25 cellular contexts compared by ENCODE assay signal in the genomic region with DNA sequence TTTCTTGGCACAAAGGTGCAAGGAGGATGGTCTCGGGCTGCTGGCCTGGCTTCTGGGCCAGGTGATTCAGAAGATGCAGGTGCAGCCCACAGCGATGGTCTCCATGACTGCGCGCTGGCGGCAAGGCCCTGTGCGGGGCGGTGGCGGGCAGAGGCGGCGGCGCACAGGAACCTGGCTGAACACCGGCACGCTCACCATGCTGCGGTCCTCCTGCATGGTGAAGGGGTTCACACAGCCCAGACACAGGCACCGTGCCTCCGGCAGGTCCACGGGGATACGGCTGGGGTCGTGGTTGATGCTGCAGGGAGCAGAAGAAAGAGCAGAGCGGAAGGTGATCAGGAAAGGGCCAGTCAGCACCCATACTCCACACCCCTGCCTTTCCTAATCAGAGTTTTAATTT. TPM values are rescaled to one million over a fixed set of nuclear protein-coding genes. Genes with fewer than 3 reads are reported as not detected.
DNase-seq lines count a peak whose midpoint lies in the region; ATAC-seq and TF ChIP-seq lines count a peak whose summit lies in the region.
"Had no signal": no experiment of that assay in that cellular context is flagged by ENCODE, and none has a peak within 500 bp of the region (broad histone marks: within the 10 kb centered on the region; RNA-seq: fewer than 3 reads in every experiment).

No MANE protein-coding gene starts in this region.

- no peaks in the 10 kb centered on the region for H3K9me3 ChIP-seq in H9 (ENCODE audit: control insufficient read depth, low read depth, low read length)
- H3K9me3 ChIP-seq in endodermal cell (ENCODE audit: control insufficient read depth, low read length), result no peaks in the 10 kb centered on the region
- no peaks in the 10 kb centered on the region for H3K9me3 ChIP-seq in stomach smooth muscle (ENCODE audit: control insufficient read depth in 2 of 2, low read length in 2 of 2)
- H3K9me3 ChIP-seq: HAP-1 had no signal

- no peaks in the 10 kb centered on the region for H3K27me3 ChIP-seq in H9 (ENCODE audit: insufficient read depth, low read length)
- no peaks in the 10 kb centered on the region for H3K27me3 ChIP-seq in endodermal cell (ENCODE audit: control insufficient read depth, insufficient read depth, low read length, poor library complexity, severe bottlenecking)
- no peaks in the 10 kb centered on the region for H3K27me3 ChIP-seq in mesendoderm (ENCODE audit: insufficient read depth, low read length, poor library complexity)
- H3K27me3 ChIP-seq in stomach smooth muscle (ENCODE audit: control insufficient read depth in 1 of 2, insufficient read depth in 2 of 2, low read length in 2 of 2), result no peaks in the 10 kb centered on the region

- H3K27me3 Mint-ChIP-seq in H9 (ENCODE audit: low read depth) (no peaks in the 10 kb centered on the region), endodermal cell (ENCODE audit: insufficient read depth) (no peaks in the 10 kb centered on the region)

- no peaks in the 10 kb centered on the region for H4K20me1 ChIP-seq in H9 (ENCODE audit: control insufficient read depth, insufficient read depth, insufficient read length)

- no peak overlapping the region for H3K4me2 ChIP-seq in H9 (ENCODE audit: insufficient read depth, insufficient read length, low read length)
- no peak overlapping the region for H3K4me2 ChIP-seq in mesendoderm (ENCODE audit: low read length)
- H3K4me2 ChIP-seq: KMS-11, PC-9 had no signal

- H2BK5ac ChIP-seq in H9 (ENCODE audit: insufficient read length, low read length), result no peak overlapping the region
- no peak overlapping the region for H2BK5ac ChIP-seq in mesendoderm (ENCODE audit: low read length)

- no CpG with 5 or more reads among the region's 20 CpGs for WGBS in H9 (ENCODE audit: extremely low coverage, insufficient read length, low lambda C conversion rate)
- WGBS in endodermal cell (ENCODE audit: insufficient coverage in 1 of 2, insufficient read length in 1 of 2), 2 experiments, result 95 to 96% methylated on average over 13 to 20 of the region's 20 CpGs
- no CpG with 5 or more reads among the region's 20 CpGs for WGBS in mesendoderm (ENCODE audit: extremely low coverage, insufficient coverage, low lambda C conversion rate)

- TF ChIP-seq CTCF in H9 (conservative IDR thresholded peaks at IDR 0.05), result no peak
- no peak for TF ChIP-seq CTCF in endodermal cell (conservative IDR thresholded peaks at IDR 0.05)

- no peaks in the 10 kb centered on the region for H3K4me1 ChIP-seq in H9 (ENCODE audit: insufficient read depth, low read length)
- no peaks in the 10 kb centered on the region for H3K4me1 ChIP-seq in endodermal cell (ENCODE audit: control insufficient read depth, insufficient read depth, low read length)
- H3K4me1 ChIP-seq in mesendoderm (ENCODE audit: control insufficient read depth, low read depth, low read length), result no peaks in the 10 kb centered on the region
- H3K4me1 ChIP-seq in stomach smooth muscle (ENCODE audit: control insufficient read depth, insufficient read depth, low read length), result peaks cover 50% of the 10 kb centered on the region
- H3K4me1 ChIP-seq: HAP-1 had no signal

- no peak overlapping the region for H3K14ac ChIP-seq in H9 (ENCODE audit: insufficient read depth, low read length)

- H3K79me1 ChIP-seq in H9 (ENCODE audit: insufficient read depth, low read depth, low read length, poor library complexity, severe bottlenecking), result no peaks in the 10 kb centered on the region
- no peaks in the 10 kb centered on the region for H3K79me1 ChIP-seq in mesendoderm (ENCODE audit: low read length)

- H3K4me1 Mint-ChIP-seq in H9 (peaks cover 21 to 22% of the 10 kb centered on the region in 2 experiments), endodermal cell (peaks cover 2% of the 10 kb centered on the region)

- no peak overlapping the region for H2BK20ac ChIP-seq in H9 (ENCODE audit: low read depth, low read length, poor library complexity, severe bottlenecking)

- no peak overlapping the region for H3K23ac ChIP-seq in H9 (ENCODE audit: insufficient read length, low read depth, low read length)
- H3K23ac ChIP-seq in mesendoderm (ENCODE audit: low read length), result peak overlapping the region; percentile 24

- H3T11ph ChIP-seq in H9 (ENCODE audit: low read length), result no peak overlapping the region

- H4K5ac ChIP-seq in H9 (ENCODE audit: insufficient read length, low read depth, low read length) (no peak overlapping the region), mesendoderm (ENCODE audit: low read length) (no peak overlapping the region)

- H4K8ac ChIP-seq in H9 (replicated peaks; ENCODE audit: insufficient read length, low read depth, low read length) (no peak overlapping the region), mesendoderm (ENCODE audit: low read depth, low read length) (no peak overlapping the region)

- H3K56ac ChIP-seq in H9 (ENCODE audit: insufficient read length, low read depth, low read length) (no peak overlapping the region), mesendoderm (ENCODE audit: low read length) (no peak overlapping the region)

- H2BK120ac ChIP-seq in H9 (ENCODE audit: low read depth, low read length, poor library complexity, severe bottlenecking) (no peak overlapping the region), mesendoderm (ENCODE audit: low read depth, low read length) (no peak overlapping the region)

- no peak overlapping the region for H2AFZ ChIP-seq in H9 (ENCODE audit: low read length)
- H2AFZ ChIP-seq: PC-9 had no signal

- H3K36me3 ChIP-seq in endodermal cell (ENCODE audit: control insufficient read depth, insufficient read depth, low read length) (no peaks in the 10 kb centered on the region), mesendoderm (ENCODE audit: control insufficient read depth, insufficient read depth, low read length) (no peaks in the 10 kb centered on the region), stomach smooth muscle (ENCODE audit: control insufficient read depth in 2 of 2, insufficient read depth in 2 of 2, low read length in 2 of 2) (no peaks in the 10 kb centered on the region)
- H3K36me3 ChIP-seq: HAP-1 had no signal

- H3K18ac ChIP-seq in H9 (ENCODE audit: insufficient read length, low read depth, low read length) (no peak overlapping the region), mesendoderm (ENCODE audit: low read length) (no peak overlapping the region)

- H2BK15ac ChIP-seq in H9 (ENCODE audit: low read depth, low read length) (no peak overlapping the region), mesendoderm (replicated peaks; ENCODE audit: low read depth) (no peak overlapping the region)

- H3K4ac ChIP-seq in H9 (ENCODE audit: low read depth, low read length), result no peak overlapping the region
- H3K4ac ChIP-seq in mesendoderm (ENCODE audit: low read depth, low read length), result no peak overlapping the region

- H3K23me2 ChIP-seq in H9 (ENCODE audit: insufficient read length, low read depth, low read length, poor library complexity, severe bottlenecking), result no peaks in the 10 kb centered on the region

- DNase-seq in H9 (no peak), endodermal cell (peak; percentile 26), mesendoderm (no peak)
- no peak for DNase-seq in stimulated activated naive CD8-positive, alpha-beta T cell treated with anti-CD3 and anti-CD28 coated beads, Interleukin-15, Interleukin-2, amounts not matched to agents 100 U/mL and 50 U/mL, for 24 hours
- DNase-seq: Calu3, DMS79 treated with DMSO at 0.1 percent for 48 hours, GF-D8, HFFc6, NCI-H1048, NCI-H1417, NCI-H1694, NCI-H2029 treated with DMSO at 0.1 percent for 48 hours, NCI-H446 treated with DMSO at 0.1 percent for 48 hours, NCI-H526 treated with DMSO at 0.1 percent for 48 hours, PC-9, SHP77 had no signal

- H3K9ac ChIP-seq in H9 (ENCODE audit: extremely low read depth, insufficient read length, low read length) (no peak overlapping the region), endodermal cell (ENCODE audit: extremely low read depth, low read length, poor library complexity, severe bottlenecking) (no peak overlapping the region), mesendoderm (ENCODE audit: low read length) (no peak overlapping the region), stomach smooth muscle (ENCODE audit: low read length in 2 of 2) (no peak overlapping the region)
- H3K9ac ChIP-seq: KMS-11 had no signal

- H3K9me3 Mint-ChIP-seq in H9 (no peaks in the 10 kb centered on the region; a peak in 1 of 5 replicates), endodermal cell (no peaks in the 10 kb centered on the region)
- H3K9me3 Mint-ChIP-seq: HFFc6, IgD-negative memory B cell had no signal

- H3K4me3 ChIP-seq in endodermal cell (ENCODE audit: low read length) (no peak overlapping the region), mesendoderm (ENCODE audit: low read length) (no peak overlapping the region), stomach smooth muscle (ENCODE audit: low read length in 2 of 2) (no peak overlapping the region)
- H3K4me3 ChIP-seq: HAP-1, PC-9 had no signal

- H3K27ac Mint-ChIP-seq in H9 (peak overlapping the region in 2 of 3 experiments; percentile 27 to 31; a peak in 1 of 7 replicates), endodermal cell (no peak overlapping the region)
- H3K27ac Mint-ChIP-seq: HFFc6, IgD-negative memory B cell had no signal

- H2BK12ac ChIP-seq in H9 (ENCODE audit: insufficient read length, low read depth, low read length), result no peak overlapping the region

- H3K4me3 Mint-ChIP-seq in H9, result no peak overlapping the region; a peak in 1 of 5 replicates
- no peak overlapping the region for H3K4me3 Mint-ChIP-seq in endodermal cell
- H3K4me3 Mint-ChIP-seq: HFFc6, IgD-negative memory B cell had no signal

- H2AK5ac ChIP-seq in H9 (ENCODE audit: insufficient read length, low read length) (no peak overlapping the region), mesendoderm (ENCODE audit: low read length) (no peak overlapping the region)

- no peak overlapping the region for H4K91ac ChIP-seq in H9 (ENCODE audit: insufficient read length, low read depth, low read length)

- ATAC-seq in stimulated activated naive CD8-positive, alpha-beta T cell treated with anti-CD3 and anti-CD28 coated beads, Interleukin-15, Interleukin-2, amounts not matched to agents 100 U/mL and 50 U/mL, for 24 hours, result no peak
- ATAC-seq in HG03565 (IDR thresholded peaks at IDR 0.05; ENCODE audit: unreplicated experiment) (no peak), GM21390 (IDR thresholded peaks at IDR 0.05; ENCODE audit: unreplicated experiment) (no peak)

- H3K27ac ChIP-seq in H9 (ENCODE audit: insufficient read length, low read depth, low read length), result no peak overlapping the region
- no peak overlapping the region for H3K27ac ChIP-seq in endodermal cell (ENCODE audit: low read depth, low read length)
- no peak overlapping the region for H3K27ac ChIP-seq in mesendoderm (ENCODE audit: low read depth, low read length)
- peak overlapping the region; percentile 11 for H3K27ac ChIP-seq in stomach smooth muscle (ENCODE audit: low read length)
- H3K27ac ChIP-seq: KMS-11, PC-9 had no signal

- H3K36me3 Mint-ChIP-seq in H9 (ENCODE audit: insufficient read depth in 1 of 3, low read depth in 3 of 3), result peaks cover 0 to under 1% (median 0%) of the 10 kb centered on the region in 3 experiments; a peak in 1 of 7 replicates
- H3K36me3 Mint-ChIP-seq in endodermal cell (ENCODE audit: low read depth), result no peaks in the 10 kb centered on the region
- H3K36me3 Mint-ChIP-seq: IgD-negative memory B cell had no signal

- no peaks in the 10 kb centered on the region for H3K79me2 ChIP-seq in H9 (ENCODE audit: insufficient read depth, low read length)
- H3K79me2 ChIP-seq in mesendoderm (ENCODE audit: control insufficient read depth, insufficient read depth, low read length), result no peaks in the 10 kb centered on the region

RNA-seq across cellular contexts. Expression of gene IL17B, which starts 4.8 kb away (rescaled TPM):
- total RNA-seq in H9 (2021), result not detected in 2 replicates
- not detected for total RNA-seq in endodermal cell
- not detected for polyA plus RNA-seq in endodermal cell (2013, experiment 1 of 2)
- polyA plus RNA-seq in endodermal cell (2013, experiment 2 of 2), result not detected
- polyA plus RNA-seq in mesendoderm (2013, experiment 1 of 2), result 0.10 TPM
- not detected for polyA plus RNA-seq in mesendoderm (2013, experiment 2 of 2)
- total RNA-seq: A172, Calu3, PC-9, RPMI7951, SK-MEL-5 had no signal
- polyA plus RNA-seq: IgD-negative memory B cell had no signal

RNA-seq across cellular contexts. Expression of gene PCYOX1L, which starts 16.5 kb away (rescaled TPM):
- total RNA-seq in H9 (2021) (15.3 and 16.5 TPM in 2 replicates), endodermal cell (10 to 100 TPM; 11.1 to 11.7 TPM)
- polyA plus RNA-seq in endodermal cell (2013, experiment 1 of 2), result 16.1 TPM
- 13.6 TPM for polyA plus RNA-seq in endodermal cell (2013, experiment 2 of 2)
- 1.6 TPM for polyA plus RNA-seq in mesendoderm (2013, experiment 1 of 2)
- 1.5 TPM for polyA plus RNA-seq in mesendoderm (2013, experiment 2 of 2)

RNA-seq across cellular contexts. Expression of gene GRPEL2, which starts 29.0 kb away (rescaled TPM):
- total RNA-seq in H9 (2021) (44.4 and 47.3 TPM in 2 replicates), endodermal cell (10 to 100 TPM; 26.2 to 31.6 TPM)
- 12.4 TPM for polyA plus RNA-seq in endodermal cell (2013, experiment 1 of 2)
- 11.6 TPM for polyA plus RNA-seq in endodermal cell (2013, experiment 2 of 2)
- 23.5 TPM for polyA plus RNA-seq in mesendoderm (2013, experiment 1 of 2)
- polyA plus RNA-seq in mesendoderm (2013, experiment 2 of 2), result 22.5 TPM
